9 cellular contexts compared by ENCODE assay signal in the genomic region with DNA sequence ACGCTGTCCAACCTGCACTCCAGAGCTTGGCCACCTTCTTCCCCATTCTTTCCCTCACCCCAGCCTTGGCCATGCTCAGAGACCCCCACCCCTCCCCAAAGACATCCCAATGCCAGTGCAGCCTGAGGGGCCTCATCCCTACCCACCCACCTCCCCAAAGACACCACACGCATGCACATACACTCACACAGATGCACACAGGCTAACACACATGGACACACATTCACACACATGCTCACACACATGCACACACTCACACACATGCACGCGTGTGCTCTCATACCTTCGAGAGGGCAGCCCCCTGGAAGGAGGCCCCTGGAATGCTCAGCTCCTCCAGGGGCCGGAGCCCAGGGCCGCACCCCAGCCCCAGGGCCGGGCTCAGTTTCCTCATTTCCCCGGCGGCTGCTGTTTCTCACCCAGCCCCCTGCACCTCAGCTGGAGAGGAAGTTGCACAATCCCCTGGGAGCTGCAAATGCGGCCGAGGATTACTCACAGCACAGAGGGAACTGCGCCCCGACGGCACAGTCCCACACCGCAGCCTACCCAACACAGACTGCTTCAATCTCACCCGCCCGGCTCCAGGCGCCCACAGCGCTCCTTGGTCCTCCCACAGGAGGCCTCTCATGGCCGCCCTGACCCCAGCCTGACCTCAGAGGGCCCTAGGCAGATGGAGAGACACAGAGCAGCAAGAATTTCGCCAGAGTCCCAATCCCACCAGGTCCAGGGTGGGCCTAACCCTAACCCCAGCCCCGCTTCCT. TPM values are rescaled to one million over a fixed set of nuclear protein-coding genes. Genes with fewer than 3 reads are reported as not detected.
A peak's percentile ranks its signal among the peaks of the same experiment; 100 is the strongest.
DNase-seq lines count a peak whose midpoint lies in the region; ATAC-seq, FAIRE-seq and TF ChIP-seq lines count a peak whose summit lies in the region.
"Had no signal": no experiment of that assay in that cellular context is flagged by ENCODE, and none has a peak within 500 bp of the region (broad histone marks: within the 10 kb centered on the region; RNA-seq: fewer than 3 reads in every experiment).

No MANE protein-coding gene starts in this region.

- peak overlapping the region in 1 of 2 experiments; percentile 95 for H3K14ac ChIP-seq in mesenchymal stem cell (ENCODE audit: low read length in 2 of 2)

- H3K18ac ChIP-seq in mesenchymal stem cell (ENCODE audit: low read depth in 1 of 2, low read length in 2 of 2) = peak overlapping the region; percentile 95 to 98

- H3K4me3 Mint-ChIP-seq in dendritic cell treated with granulocyte-macrophage colony-stimulating factor and Interleukin-4, amounts not matched to agents 40 ng/mL and 50 ng/mL, for 4 days = peak overlapping the region; percentile 70

- CTCF ChIA-PET in A549 (lab: Yijun Ruan, JAX) = interaction anchor here (1.3 to 5.2 kb wide), 5 partner anchors 10 to 64 kb away, joined by 3 to 31 read pairs (median 6); a partner anchor contains a TSS

- intact Hi-C loops in dendritic cell treated with granulocyte-macrophage colony-stimulating factor and Interleukin-4, amounts not matched to agents 40 ng/mL and 50 ng/mL, for 4 days (cut with micrococcal nuclease) = loop anchor here (1.0 kb wide), 2 partner anchors 11 to 17 kb away; no protein-coding TSS in a partner anchor

- peak overlapping the region; percentile 66 to 87 for H3K4ac ChIP-seq in mesenchymal stem cell (ENCODE audit: low read depth in 1 of 2, low read length in 2 of 2)

- peak; percentile 11; the same call in 1 of the 2 replicates for TF ChIP-seq POLR2A in A549 (IDR thresholded peaks at IDR 0.05; ENCODE audit: low read length)

- no peaks in the 10 kb centered on the region for H4K20me1 ChIP-seq in OCI-LY1 (ENCODE audit: insufficient read depth, low read length)

- no peaks in the 10 kb centered on the region for H3K79me2 ChIP-seq in OCI-LY1 (ENCODE audit: insufficient read depth, low read length)

- peak overlapping the region; percentile 98 for H4K8ac ChIP-seq in mesenchymal stem cell (ENCODE audit: low read length)

- H3K9me3 ChIP-seq in A549 = no peaks in the 10 kb centered on the region
- no peaks in the 10 kb centered on the region for H3K9me3 ChIP-seq in OCI-LY1 (ENCODE audit: low read length)
- no peaks in the 10 kb centered on the region for H3K9me3 ChIP-seq in mesenchymal stem cell (ENCODE audit: control insufficient read depth, low read length)

- DNase-seq in A549 (ENCODE audit: low read depth in 1 of 2, low spot score in 1 of 2) (peak; percentile 63 to 83), mesenchymal stem cell (peak; percentile 94), NCI-H1105 treated with DMSO at 0.1 percent for 48 hours (lab: John Stamatoyannopoulos, UW) (no peak)

- WGBS in A549 (ENCODE audit: missing lambda C conversion rate) = 59% methylated on average over 7 of the region's 23 CpGs
- 28% methylated on average over 23 of the region's 23 CpGs for WGBS in mesenchymal stem cell

- H3K9ac ChIP-seq in OCI-LY1 (ENCODE audit: low read length) = peak overlapping the region; percentile 35; the same call in 1 of the 2 replicates
- no peak overlapping the region for H3K9ac ChIP-seq in mesenchymal stem cell (ENCODE audit: low read length)

- H3K4me1 ChIP-seq in A549 (peaks cover 29% of the 10 kb centered on the region), OCI-LY1 (ENCODE audit: insufficient read depth, low read length, severe bottlenecking) (peaks cover 31% of the 10 kb centered on the region), mesenchymal stem cell (ENCODE audit: control insufficient read depth, insufficient read depth, low read depth, low read length) (peaks cover 50% of the 10 kb centered on the region)

- no peak for TF ChIP-seq CTCF in A549 (IDR thresholded peaks at IDR 0.05)
- TF ChIP-seq CTCF in OCI-LY1 (IDR thresholded peaks at IDR 0.05; ENCODE audit: low read length) = no peak

- peak overlapping the region; percentile 98 for H2BK15ac ChIP-seq in mesenchymal stem cell (ENCODE audit: low read depth, poor library complexity, severe bottlenecking)

- peak overlapping the region; percentile 95 to 97 for H2BK12ac ChIP-seq in mesenchymal stem cell (ENCODE audit: low read length in 2 of 2)

- H3K27ac Mint-ChIP-seq in dendritic cell treated with granulocyte-macrophage colony-stimulating factor and Interleukin-4, amounts not matched to agents 40 ng/mL and 50 ng/mL, for 4 days = peak overlapping the region; percentile 90

- peak; percentile 97 for ATAC-seq in A549
- ATAC-seq in GM18868 (IDR thresholded peaks at IDR 0.05; ENCODE audit: unreplicated experiment) = peak; percentile 70
- peak; percentile 47 for ATAC-seq in HG03039 (IDR thresholded peaks at IDR 0.05; ENCODE audit: unreplicated experiment)
- ATAC-seq in HG03025 (IDR thresholded peaks at IDR 0.05; ENCODE audit: low FRiP score, unreplicated experiment) = no peak

- H3K4me1 Mint-ChIP-seq in dendritic cell treated with granulocyte-macrophage colony-stimulating factor and Interleukin-4, amounts not matched to agents 40 ng/mL and 50 ng/mL, for 4 days (ENCODE audit: low read depth) = peaks cover 94% of the 10 kb centered on the region

- no peak overlapping the region for H2BK5ac ChIP-seq in mesenchymal stem cell (ENCODE audit: low read depth, low read length, poor library complexity, severe bottlenecking)

- TF ChIP-seq RAD21 in A549 (conservative IDR thresholded peaks at IDR 0.05 in 1 of 2, IDR thresholded peaks at IDR 0.05 in 1 of 2) = no peak

- no peaks in the 10 kb centered on the region for H3K9me3 Mint-ChIP-seq in dendritic cell treated with granulocyte-macrophage colony-stimulating factor and Interleukin-4, amounts not matched to agents 40 ng/mL and 50 ng/mL, for 4 days

- no peak for FAIRE-seq in A549 (lab: Jason Lieb, UNC)
- FAIRE-seq: endothelial cell of umbilical vein had no signal

- POLR2A ChIA-PET in A549 (lab: Yijun Ruan, JAX) = interaction anchor here (0.7 to 1.9 kb wide), 4 partner anchors 10 to 324 kb away, joined by 3 to 13 read pairs (median 8); no protein-coding TSS in a partner anchor

- peak overlapping the region in 1 of 2 experiments; percentile 81 for H3K23ac ChIP-seq in mesenchymal stem cell (ENCODE audit: low read length in 2 of 2)

- H3K4me2 ChIP-seq in A549 (peak overlapping the region; percentile 81), OCI-LY1 (ENCODE audit: low read length) (peak overlapping the region; percentile 38; the same call in 1 of the 2 replicates), mesenchymal stem cell (ENCODE audit: low read length, poor library complexity, severe bottlenecking) (peak overlapping the region; percentile 34)

- peaks cover 21% of the 10 kb centered on the region for H3K36me3 Mint-ChIP-seq in dendritic cell treated with granulocyte-macrophage colony-stimulating factor and Interleukin-4, amounts not matched to agents 40 ng/mL and 50 ng/mL, for 4 days (ENCODE audit: low read depth)

- peak overlapping the region; percentile 96 for H2BK120ac ChIP-seq in mesenchymal stem cell (ENCODE audit: low read depth, low read length)

- H3K9me2 ChIP-seq in OCI-LY1 (ENCODE audit: low read depth, low read length) = no peaks in the 10 kb centered on the region

- H3F3A ChIP-seq in OCI-LY1 (ENCODE audit: insufficient read depth, low read length) = no peaks in the 10 kb centered on the region

- H3K27me3 ChIP-seq in OCI-LY1 (ENCODE audit: insufficient read depth, low read length) (no peaks in the 10 kb centered on the region), mesenchymal stem cell (ENCODE audit: control insufficient read depth in 1 of 2, insufficient read depth in 1 of 2, low read length in 2 of 2) (no peaks in the 10 kb centered on the region)

- H3K4me3 ChIP-seq in A549 (peak overlapping the region; percentile 20; the same call in 1 of the 3 replicates), OCI-LY1 (ENCODE audit: low read depth, low read length, poor library complexity, severe bottlenecking) (no peak overlapping the region), mesenchymal stem cell (ENCODE audit: insufficient read depth in 1 of 2, low read depth in 1 of 2, low read length in 2 of 2) (no peak overlapping the region)

- H4K91ac ChIP-seq in mesenchymal stem cell (ENCODE audit: low read length) = peak overlapping the region; percentile 93

- H3K36me3 ChIP-seq in OCI-LY1 (ENCODE audit: insufficient read depth, low read length) (no peaks in the 10 kb centered on the region), mesenchymal stem cell (ENCODE audit: control insufficient read depth in 1 of 2, insufficient read depth in 2 of 2, low read depth in 1 of 2, low read length in 2 of 2) (peaks cover 0 to 16% of the 10 kb centered on the region in 2 experiments)

- no peaks in the 10 kb centered on the region for H3K27me3 Mint-ChIP-seq in dendritic cell treated with granulocyte-macrophage colony-stimulating factor and Interleukin-4, amounts not matched to agents 40 ng/mL and 50 ng/mL, for 4 days

- H2AFZ ChIP-seq in OCI-LY1 (ENCODE audit: low read length) (no peak overlapping the region), mesenchymal stem cell (ENCODE audit: low read depth, low read length) (no peak overlapping the region)

- no peak for TF ChIP-seq EP300 in A549 (IDR thresholded peaks at IDR 0.05)

- H3K27ac ChIP-seq in A549 = peak overlapping the region; percentile 76 to 89
- peak overlapping the region; percentile 86 for H3K27ac ChIP-seq in OCI-LY1 (ENCODE audit: low read depth, low read length, poor library complexity, severe bottlenecking)
- peak overlapping the region; percentile 85 for H3K27ac ChIP-seq in mesenchymal stem cell (ENCODE audit: low read length, poor library complexity, severe bottlenecking)

- peaks cover 44% of the 10 kb centered on the region for H3K79me1 ChIP-seq in mesenchymal stem cell (replicated peaks; ENCODE audit: low read length, poor library complexity, severe bottlenecking)

- H2AK5ac ChIP-seq in mesenchymal stem cell (ENCODE audit: low read length, severe bottlenecking) = peak overlapping the region; percentile 98

RNA-seq across cellular contexts. Expression of a gene that starts 12.1 kb away (rescaled TPM):
- 2.9 and 3.1 TPM in 2 replicates for polyA plus RNA-seq in A549 (2011; rRNA removed)
- 2.8 and 5.0 TPM in 2 replicates for polyA plus RNA-seq in A549 (2012; cell fraction: cytosol; rRNA removed)
- 5.0 and 7.6 TPM in 2 replicates for polyA plus RNA-seq in A549 (2012; cell fraction: nucleus; rRNA removed)
- 4.3 to 6.1 TPM (median 4.5 TPM) in 3 replicates for polyA plus RNA-seq in A549 (2017; fragmentation: RNase III; extraction: RNeasy Plus Mini Kit Qiagen cat#74134 plus additional on column Dnase treatment)
- 5.3 and 9.9 TPM in 2 replicates for polyA minus RNA-seq in A549 (2011; rRNA and poly(A)+ RNA removed)
- polyA plus RNA-seq in mesenchymal stem cell (2013, experiment 1 of 2) = 7.4 TPM
- polyA plus RNA-seq in mesenchymal stem cell (2013, experiment 2 of 2) = 7.9 TPM

RNA-seq across cellular contexts. Expression of a gene that starts 23.8 kb away (rescaled TPM):
- not detected in 2 replicates for polyA plus RNA-seq in A549 (2011; rRNA removed)
- polyA plus RNA-seq in A549 (2012; cell fraction: cytosol; rRNA removed) = 0.04 TPM in 1 of 2 replicates, not detected in the other
- not detected in 2 replicates for polyA plus RNA-seq in A549 (2012; cell fraction: nucleus; rRNA removed)
- polyA plus RNA-seq in A549 (2017; fragmentation: RNase III; extraction: RNeasy Plus Mini Kit Qiagen cat#74134 plus additional on column Dnase treatment) = not detected in 3 replicates
- polyA minus RNA-seq in A549 (2011; rRNA and poly(A)+ RNA removed) = 0.21 TPM in 1 of 2 replicates, not detected in the other
- polyA plus RNA-seq in mesenchymal stem cell (2013, experiment 1 of 2) = not detected
- polyA plus RNA-seq in mesenchymal stem cell (2013, experiment 2 of 2) = not detected
- polyA plus RNA-seq: endothelial cell of umbilical vein had no signal

RNA-seq across cellular contexts. Expression of a gene that starts 56.3 kb away (rescaled TPM):
- polyA plus RNA-seq in A549 (2011; rRNA removed) = 1.9 TPM in 2 replicates
- polyA plus RNA-seq in A549 (2012; cell fraction: cytosol; rRNA removed) = 4.6 and 5.4 TPM in 2 replicates
- 8.7 and 9.2 TPM in 2 replicates for polyA plus RNA-seq in A549 (2012; cell fraction: nucleus; rRNA removed)
- polyA plus RNA-seq in A549 (2017; fragmentation: RNase III; extraction: RNeasy Plus Mini Kit Qiagen cat#74134 plus additional on column Dnase treatment) = 1.7 to 2.0 TPM (median 2.0 TPM) in 3 replicates
- polyA minus RNA-seq in A549 (2011; rRNA and poly(A)+ RNA removed) = 1.2 and 2.0 TPM in 2 replicates
- polyA plus RNA-seq in mesenchymal stem cell (2013, experiment 1 of 2) = 3.6 TPM
- 2.9 TPM for polyA plus RNA-seq in mesenchymal stem cell (2013, experiment 2 of 2)

RNA-seq across cellular contexts. Expression of a gene that starts 57.2 kb away (rescaled TPM):
- polyA plus RNA-seq in A549 (2011; rRNA removed) = 0.32 and 0.34 TPM in 2 replicates
- 1.1 and 1.9 TPM in 2 replicates for polyA plus RNA-seq in A549 (2012; cell fraction: cytosol; rRNA removed)
- polyA plus RNA-seq in A549 (2012; cell fraction: nucleus; rRNA removed) = 19.2 and 23.2 TPM in 2 replicates
- 0.95 to 1.6 TPM (median 1.5 TPM) in 3 replicates for polyA plus RNA-seq in A549 (2017; fragmentation: RNase III; extraction: RNeasy Plus Mini Kit Qiagen cat#74134 plus additional on column Dnase treatment)
- polyA minus RNA-seq in A549 (2011; rRNA and poly(A)+ RNA removed) = not detected in 2 replicates
- polyA plus RNA-seq in mesenchymal stem cell (2013, experiment 1 of 2) = 0.33 TPM
- polyA plus RNA-seq in mesenchymal stem cell (2013, experiment 2 of 2) = 0.15 TPM
